ENCODE assay signal across 21 cellular contexts in genomic region chr14:76413106-76413961, GRCh38. TPM values are rescaled to one million over a fixed set of nuclear protein-coding genes. Genes with fewer than 3 reads are reported as not detected.
DNase-seq lines count a peak whose midpoint lies in the region; ATAC-seq and TF ChIP-seq lines count a peak whose summit lies in the region.
"Had no signal": no experiment of that assay in that cellular context is flagged by ENCODE, and none has a peak within 500 bp of the region (broad histone marks: within the 10 kb centered on the region; RNA-seq: fewer than 3 reads in every experiment).

No MANE protein-coding gene starts in this region.

- no peak overlapping the region for H3K18ac ChIP-seq in H9 (ENCODE audit: insufficient read length, low read depth, low read length)

- H2BK15ac ChIP-seq in H9 (ENCODE audit: low read depth, low read length), result no peak overlapping the region

- H3K27ac Mint-ChIP-seq in H9 (peak overlapping the region in 1 of 3 experiments; percentile 19; a peak in 1 of 7 replicates), brain (peak overlapping the region in 1 of 5 experiments; percentile 40), mesothelial cell of epicardium (no peak overlapping the region)
- H3K27ac Mint-ChIP-seq in stimulated activated effector memory CD8-positive, alpha-beta T cell treated with anti-CD3 and anti-CD28 coated beads, Interleukin-12 subunit alpha, Interleukin-12 subunit beta, amount 100 ng/mL, for 72 hours, result no peak overlapping the region
- H3K27ac Mint-ChIP-seq: CD8-positive, alpha-beta T cell had no signal

- H4K91ac ChIP-seq in H9 (ENCODE audit: insufficient read length, low read depth, low read length), result no peak overlapping the region

- no peak overlapping the region for H4K8ac ChIP-seq in H9 (replicated peaks; ENCODE audit: insufficient read length, low read depth, low read length)

- H2AFZ ChIP-seq in H9 (ENCODE audit: low read length), result no peak overlapping the region

- peaks cover 8% of the 10 kb centered on the region for H3K23me2 ChIP-seq in H9 (ENCODE audit: insufficient read length, low read depth, low read length, poor library complexity, severe bottlenecking)

- H2BK5ac ChIP-seq in H9 (ENCODE audit: insufficient read length, low read length), result no peak overlapping the region

- H2BK12ac ChIP-seq in H9 (ENCODE audit: insufficient read length, low read depth, low read length), result no peak overlapping the region

- TF ChIP-seq POLR2A in erythroblast (IDR thresholded peaks at IDR 0.05; ENCODE audit: low read length), result no peak

- no peak overlapping the region for H2AK5ac ChIP-seq in H9 (ENCODE audit: insufficient read length, low read length)

- DNase-seq in H9, result no peak
- DNase-seq in mesothelial cell of epicardium (ENCODE audit: low spot score in 2 of 2, unreplicated experiment in 2 of 2), result no peak
- DNase-seq in stimulated activated effector memory CD8-positive, alpha-beta T cell treated with anti-CD3 and anti-CD28 coated beads, Interleukin-12 subunit alpha, Interleukin-12 subunit beta, amount 100 ng/mL, for 72 hours (ENCODE audit: low spot score in 2 of 2), result no peak
- DNase-seq in inferior parietal cortex (ENCODE audit: extremely low spot score), result no peak
- no peak for DNase-seq in erythroblast (lab: John Stamatoyannopoulos, UW)
- no peak for DNase-seq in activated effector memory CD4-positive, alpha-beta T cell treated with anti-CD3 and anti-CD28 coated beads, Interleukin-2, amount 50 U/mL, for 16 hours
- DNase-seq: Calu3; CD8-positive, alpha-beta T cell; EL; KG1; NCI-H1105 treated with DMSO at 0.1 percent for 48 hours; NCI-H187; NCI-H2107; NCI-H510A; NK-92 treated with Interleukin-12 subunit alpha and Interleukin-12 subunit beta, amount 100 ng/mL, for 24 hours; Peyer's patch had no signal

- no peak overlapping the region for H3K9ac ChIP-seq in H9 (ENCODE audit: extremely low read depth, insufficient read length, low read length)
- H3K9ac ChIP-seq: BLaER1 treated with 17β-estradiol and CSF1 and Interleukin-3, amounts not matched to agents 10 nM and 100 nM had no signal

- TF ChIP-seq CTCF in H9 (conservative IDR thresholded peaks at IDR 0.05) (no peak), brain (conservative IDR thresholded peaks at IDR 0.05) (no peak), mesothelial cell of epicardium (IDR thresholded peaks at IDR 0.05; ENCODE audit: unreplicated experiment) (no peak)

- no peaks in the 10 kb centered on the region; the same call in 1 of the 2 replicates for H3K4me1 ChIP-seq in H9 (ENCODE audit: insufficient read depth, low read length)
- H3K4me1 ChIP-seq: BLaER1 treated with 17β-estradiol and CSF1 and Interleukin-3, amounts not matched to agents 10 nM and 100 nM; Peyer's patch; SJSA1 had no signal

- no peak overlapping the region for H3K14ac ChIP-seq in H9 (ENCODE audit: insufficient read depth, low read length)

- no peaks in the 10 kb centered on the region for H3K79me2 ChIP-seq in H9 (ENCODE audit: insufficient read depth, low read length)

- no peaks in the 10 kb centered on the region for H3K27me3 ChIP-seq in H9 (ENCODE audit: insufficient read depth, low read length)
- H3K27me3 ChIP-seq: BLaER1 treated with 17β-estradiol and CSF1 and Interleukin-3, amounts not matched to agents 10 nM and 100 nM; Peyer's patch had no signal

- H3K4me3 Mint-ChIP-seq in H9 (peak overlapping the region; percentile 50 to 76), brain (peak overlapping the region in 3 of 5 experiments; percentile 49 to 67 (median 63)), mesothelial cell of epicardium (peak overlapping the region; percentile 36)
- H3K4me3 Mint-ChIP-seq in stimulated activated effector memory CD8-positive, alpha-beta T cell treated with anti-CD3 and anti-CD28 coated beads, Interleukin-12 subunit alpha, Interleukin-12 subunit beta, amount 100 ng/mL, for 72 hours, result no peak overlapping the region

- H3K36me3 Mint-ChIP-seq in H9 (ENCODE audit: insufficient read depth in 1 of 3, low read depth in 3 of 3) (no peaks in the 10 kb centered on the region), brain (no peaks in the 10 kb centered on the region), mesothelial cell of epicardium (no peaks in the 10 kb centered on the region)
- no peaks in the 10 kb centered on the region for H3K36me3 Mint-ChIP-seq in stimulated activated effector memory CD8-positive, alpha-beta T cell treated with anti-CD3 and anti-CD28 coated beads, Interleukin-12 subunit alpha, Interleukin-12 subunit beta, amount 100 ng/mL, for 72 hours
- H3K36me3 Mint-ChIP-seq: CD8-positive, alpha-beta T cell had no signal

- H3K4ac ChIP-seq in H9 (ENCODE audit: low read depth, low read length), result no peak overlapping the region

- H3K27me3 Mint-ChIP-seq in H9 (ENCODE audit: low read depth), result peaks cover 10% of the 10 kb centered on the region
- H3K27me3 Mint-ChIP-seq in brain, result peaks cover 10% of the 10 kb centered on the region
- H3K27me3 Mint-ChIP-seq in mesothelial cell of epicardium (ENCODE audit: low read depth), result peaks cover 42% of the 10 kb centered on the region

- H3K4me1 Mint-ChIP-seq in H9 (peaks cover 29 to 50% of the 10 kb centered on the region in 2 experiments), brain (peaks cover 23% of the 10 kb centered on the region), mesothelial cell of epicardium (peaks cover 12% of the 10 kb centered on the region)
- H3K4me1 Mint-ChIP-seq in stimulated activated effector memory CD8-positive, alpha-beta T cell treated with anti-CD3 and anti-CD28 coated beads, Interleukin-12 subunit alpha, Interleukin-12 subunit beta, amount 100 ng/mL, for 72 hours, result no peaks in the 10 kb centered on the region

- no CpG with 5 or more reads among the region's 23 CpGs for WGBS in H9 (ENCODE audit: extremely low coverage, insufficient read length, low lambda C conversion rate)

- H3K56ac ChIP-seq in H9 (ENCODE audit: insufficient read length, low read depth, low read length), result no peak overlapping the region

- H3K79me1 ChIP-seq in H9 (ENCODE audit: insufficient read depth, low read depth, low read length, poor library complexity, severe bottlenecking), result no peaks in the 10 kb centered on the region

- peak overlapping the region; percentile 28 for H3K4me2 ChIP-seq in H9 (ENCODE audit: insufficient read depth, insufficient read length, low read length)
- H3K4me2 ChIP-seq: BLaER1 treated with 17β-estradiol and CSF1 and Interleukin-3, amounts not matched to agents 10 nM and 100 nM had no signal

- no peak overlapping the region for H3K23ac ChIP-seq in H9 (ENCODE audit: insufficient read length, low read depth, low read length)

- no peaks in the 10 kb centered on the region for H4K20me1 ChIP-seq in H9 (ENCODE audit: control insufficient read depth, insufficient read depth, insufficient read length)
- H4K20me1 ChIP-seq: BLaER1 treated with 17β-estradiol and CSF1 and Interleukin-3, amounts not matched to agents 10 nM and 100 nM had no signal

- H3K9me3 Mint-ChIP-seq in H9 (no peaks in the 10 kb centered on the region), brain (peaks cover 0 to 3% (median 0%) of the 10 kb centered on the region in 5 experiments), mesothelial cell of epicardium (no peaks in the 10 kb centered on the region)
- no peaks in the 10 kb centered on the region for H3K9me3 Mint-ChIP-seq in stimulated activated effector memory CD8-positive, alpha-beta T cell treated with anti-CD3 and anti-CD28 coated beads, Interleukin-12 subunit alpha, Interleukin-12 subunit beta, amount 100 ng/mL, for 72 hours
- H3K9me3 Mint-ChIP-seq: CD8-positive, alpha-beta T cell had no signal

- no peak overlapping the region for H4K5ac ChIP-seq in H9 (ENCODE audit: insufficient read length, low read depth, low read length)

- no peak overlapping the region for H2BK20ac ChIP-seq in H9 (ENCODE audit: low read depth, low read length, poor library complexity, severe bottlenecking)

- H3T11ph ChIP-seq in H9 (ENCODE audit: low read length), result no peak overlapping the region

- H3K9me3 ChIP-seq in H9 (ENCODE audit: control insufficient read depth, low read depth, low read length), result no peaks in the 10 kb centered on the region
- H3K9me3 ChIP-seq: BLaER1 treated with 17β-estradiol and CSF1 and Interleukin-3, amounts not matched to agents 10 nM and 100 nM; Peyer's patch; SJSA1 had no signal

- no peak overlapping the region for H2BK120ac ChIP-seq in H9 (ENCODE audit: low read depth, low read length, poor library complexity, severe bottlenecking)

- peak; percentile 37 for ATAC-seq in stimulated activated effector memory CD8-positive, alpha-beta T cell treated with anti-CD3 and anti-CD28 coated beads, Interleukin-12 subunit alpha, Interleukin-12 subunit beta, amount 100 ng/mL, for 72 hours
- no peak for ATAC-seq in GM21367 (IDR thresholded peaks at IDR 0.05; ENCODE audit: unreplicated experiment)
- ATAC-seq: CD8-positive, alpha-beta T cell; HepG2 had no signal

- no peak overlapping the region for H3K27ac ChIP-seq in H9 (ENCODE audit: insufficient read length, low read depth, low read length)
- H3K27ac ChIP-seq: BLaER1 treated with 17β-estradiol and CSF1 and Interleukin-3, amounts not matched to agents 10 nM and 100 nM; Peyer's patch; SJSA1 had no signal

RNA-seq across cellular contexts. Expression of gene ESRRB, which starts 37.4 kb away (rescaled TPM):
- total RNA-seq in H9 (2021) (0.11 TPM in 1 of 2 replicates, not detected in the other), mesothelial cell of epicardium (0.14 to 0.22 TPM (median 0.16 TPM) in 3 replicates)
- polyA plus RNA-seq in brain (ENCODE audit: insufficient read depth, low read depth, low replicate concordance), result 0.29 TPM
